In genomic region chr6:75101896-75102680, GRCh38 we compare ENCODE assay signal across 16 cellular contexts.
DNase-seq lines count a peak whose midpoint lies in the region; ATAC-seq and TF ChIP-seq lines count a peak whose summit lies in the region.
"Had no signal": no experiment of that assay in that cellular context is flagged by ENCODE, and none has a peak within 500 bp of the region (broad histone marks: within the 10 kb centered on the region; RNA-seq: fewer than 3 reads in every experiment).

No MANE protein-coding gene starts in this region.

- no peak for ATAC-seq in stimulated activated memory B cell treated with anti-CD40 and anti-IgM and Interleukin-4, amounts not matched to agents 10 μg/mL and 1 μg/mL and 100 μg/mL, for 72 hours
- ATAC-seq in WTC11: no peak
- ATAC-seq: foreskin keratinocyte, HepG2, psoas muscle had no signal

- H3K4me3 Mint-ChIP-seq in stimulated activated memory B cell treated with anti-CD40 and anti-IgM and Interleukin-4, amounts not matched to agents 10 μg/mL and 1 μg/mL and 100 μg/mL, for 72 hours: no peak overlapping the region
- no peak overlapping the region for H3K4me3 Mint-ChIP-seq in WTC11
- H3K4me3 Mint-ChIP-seq: naive B cell had no signal

- POLR2A ChIA-PET in WTC11 (lab: Charles Lee): interaction anchor here (0.5 kb wide), 1 partner anchor 767 kb away, joined by 3 read pairs; no protein-coding TSS in a partner anchor

- TF ChIP-seq CTCF in choroid plexus epithelial cell (conservative IDR thresholded peaks at IDR 0.05; ENCODE audit: low read depth, low read length) (no peak), WTC11 (IDR thresholded peaks at IDR 0.05) (no peak)

- H3K4me3 ChIP-seq in choroid plexus epithelial cell (ENCODE audit: low read depth, low read length): no peak overlapping the region
- H3K4me3 ChIP-seq: HAP-1, psoas muscle had no signal

- H3K36me3 Mint-ChIP-seq in stimulated activated memory B cell treated with anti-CD40 and anti-IgM and Interleukin-4, amounts not matched to agents 10 μg/mL and 1 μg/mL and 100 μg/mL, for 72 hours: no peaks in the 10 kb centered on the region
- H3K36me3 Mint-ChIP-seq in WTC11: no peaks in the 10 kb centered on the region
- H3K36me3 Mint-ChIP-seq: naive B cell had no signal

- H3K27ac Mint-ChIP-seq in stimulated activated memory B cell treated with anti-CD40 and anti-IgM and Interleukin-4, amounts not matched to agents 10 μg/mL and 1 μg/mL and 100 μg/mL, for 72 hours: no peak overlapping the region
- H3K27ac Mint-ChIP-seq in WTC11: no peak overlapping the region
- H3K27ac Mint-ChIP-seq: naive B cell had no signal

- peaks cover 3% of the 10 kb centered on the region for H3K9me3 Mint-ChIP-seq in stimulated activated memory B cell treated with anti-CD40 and anti-IgM and Interleukin-4, amounts not matched to agents 10 μg/mL and 1 μg/mL and 100 μg/mL, for 72 hours
- H3K9me3 Mint-ChIP-seq in WTC11: no peaks in the 10 kb centered on the region
- H3K9me3 Mint-ChIP-seq: naive B cell had no signal

- no peaks in the 10 kb centered on the region for H3K4me1 Mint-ChIP-seq in stimulated activated memory B cell treated with anti-CD40 and anti-IgM and Interleukin-4, amounts not matched to agents 10 μg/mL and 1 μg/mL and 100 μg/mL, for 72 hours
- H3K4me1 Mint-ChIP-seq in WTC11: peaks cover 3% of the 10 kb centered on the region
- H3K4me1 Mint-ChIP-seq: naive B cell had no signal

- CTCF ChIA-PET in WTC11 (lab: Charles Lee): interaction anchor here (1.5 kb wide), 1 partner anchor 107 kb away, joined by 5 read pairs; no protein-coding TSS in a partner anchor

- H3K27me3 Mint-ChIP-seq in stimulated activated memory B cell treated with anti-CD40 and anti-IgM and Interleukin-4, amounts not matched to agents 10 μg/mL and 1 μg/mL and 100 μg/mL, for 72 hours: no peaks in the 10 kb centered on the region
- H3K27me3 Mint-ChIP-seq in WTC11 (ENCODE audit: low read depth): no peaks in the 10 kb centered on the region
- H3K27me3 Mint-ChIP-seq: naive B cell had no signal

- DNase-seq in A172 (ENCODE audit: low spot score) (peak; percentile 38), HS-5 (ENCODE audit: low read depth) (peak; percentile 35), choroid plexus epithelial cell (ENCODE audit: low read depth) (peak; percentile 90), myocyte (ENCODE audit: low read depth) (peak; percentile 25), SHP77 (lab: John Stamatoyannopoulos, UW) (no peak), WTC11 (ENCODE audit: low spot score) (no peak), T-helper 1 cell (no peak)
- DNase-seq: activated effector memory CD4-positive, alpha-beta T cell treated with Interleukin-2 at 50 U/mL for 16 hours; aorta; foreskin keratinocyte; naive B cell; NCI-H748 treated with DMSO at 0.1 percent for 48 hours; psoas muscle had no signal

TF ChIP-seq in WTC11, 78 proteins besides CTCF, POLR2A, EP300 and RAD21 (continues in another document):
- TF ChIP-seq FOXK1 (CRISPR knock-in tag; IDR thresholded peaks at IDR 0.05): no peak
- no peak for TF ChIP-seq PREB (CRISPR knock-in tag; IDR thresholded peaks at IDR 0.05; ENCODE audit: borderline replicate concordance)
- no peak for TF ChIP-seq TP53 (CRISPR knock-in tag; IDR thresholded peaks at IDR 0.05)
- TF ChIP-seq PRDM15 (CRISPR knock-in tag; IDR thresholded peaks at IDR 0.05): no peak
- TF ChIP-seq ELF4 (CRISPR knock-in tag; IDR thresholded peaks at IDR 0.05; ENCODE audit: low read depth): no peak
- no peak for TF ChIP-seq AR (CRISPR knock-in tag; IDR thresholded peaks at IDR 0.05)
- TF ChIP-seq ARID4B (CRISPR knock-in tag; IDR thresholded peaks at IDR 0.05; ENCODE audit: borderline replicate concordance): no peak
- TF ChIP-seq ZNF263 (CRISPR knock-in tag; IDR thresholded peaks at IDR 0.05; ENCODE audit: low read depth): no peak
- no peak for TF ChIP-seq MAX (CRISPR knock-in tag; IDR thresholded peaks at IDR 0.05)
- no peak for TF ChIP-seq GTF2I (CRISPR knock-in tag; conservative IDR thresholded peaks at IDR 0.05)

Comparison
In these comparisons a context has a peak if more than half of its experiments do, and no peak if none do; other contexts are left out.
1. DNase-seq: peak in A172 (single experiment), HS-5 (single experiment), choroid plexus epithelial cell (single experiment) and myocyte (single experiment); none in SHP77 (0 of 2), WTC11 (single experiment) and T-helper 1 cell (0 of 5).